10 cellular contexts compared by ENCODE assay signal in the genomic region with DNA sequence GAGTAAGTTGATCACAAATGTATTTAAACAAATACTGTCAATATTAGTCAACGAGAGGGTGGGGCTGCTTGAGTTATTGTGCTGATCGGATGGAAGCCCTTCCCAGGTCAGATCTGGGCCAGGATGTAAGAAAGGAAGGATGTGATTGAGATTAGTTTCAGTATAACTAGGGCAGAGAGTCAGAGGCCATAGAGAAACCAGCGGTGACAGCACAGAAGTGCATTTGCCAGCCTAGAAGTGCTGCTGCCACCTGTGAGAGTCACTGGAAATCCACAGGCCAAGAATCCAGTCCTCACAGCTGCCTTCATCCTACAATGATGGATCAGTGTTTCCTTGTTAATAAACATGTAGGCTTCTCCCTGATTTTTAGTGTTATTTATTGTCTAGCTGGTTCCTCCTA. TPM values are rescaled to one million over a fixed set of nuclear protein-coding genes. Genes with fewer than 3 reads are reported as not detected.
DNase-seq lines count a peak whose midpoint lies in the region; ATAC-seq, FAIRE-seq and TF ChIP-seq lines count a peak whose summit lies in the region.
"Had no signal": no experiment of that assay in that cellular context is flagged by ENCODE, and none has a peak within 500 bp of the region (broad histone marks: within the 10 kb centered on the region; RNA-seq: fewer than 3 reads in every experiment).

No MANE protein-coding gene starts in this region.

- peaks cover 5% of the 10 kb centered on the region; the same call in 1 of the 2 replicates for H3K9me3 ChIP-seq in HUES6 (ENCODE audit: control insufficient read depth, insufficient read depth, low read depth, low read length)
- no peaks in the 10 kb centered on the region for H3K9me3 ChIP-seq in endothelial cell of umbilical vein (replicated peaks; ENCODE audit: control insufficient read depth, insufficient read depth, low read length)
- H3K9me3 ChIP-seq in osteoblast (ENCODE audit: low read depth, low read length): no peaks in the 10 kb centered on the region
- H3K9me3 ChIP-seq: neutrophil, vagina had no signal

- intact Hi-C loops in Calu3 (cut with micrococcal nuclease; ENCODE audit: unreplicated experiment) (loop anchor here (1.0 to 10.0 kb wide), 2 partner anchors 137 to 344 kb away; no protein-coding TSS in a partner anchor), endothelial cell of umbilical vein (cut with micrococcal nuclease) (loop anchor here (1.0 to 5.0 kb wide), 7 partner anchors 94 to 1388 kb away; no protein-coding TSS in a partner anchor)

- H3K27me3 ChIP-seq in HUES6 (ENCODE audit: control insufficient read depth, insufficient read depth, low read length) (no peaks in the 10 kb centered on the region), endothelial cell of umbilical vein (ENCODE audit: control insufficient read depth in 2 of 2, insufficient read depth in 2 of 2, low read length in 2 of 2) (peaks cover 0 to 2% of the 10 kb centered on the region in 2 experiments), osteoblast (ENCODE audit: insufficient read depth, low read length) (no peaks in the 10 kb centered on the region)
- H3K27me3 ChIP-seq: neutrophil, vagina had no signal

- no peak for FAIRE-seq in endothelial cell of umbilical vein (lab: Jason Lieb, UNC)

- H3K4me1 ChIP-seq in HUES6 (ENCODE audit: control insufficient read depth, insufficient read depth, low read length): peaks cover 7% of the 10 kb centered on the region
- H3K4me1 ChIP-seq in endothelial cell of umbilical vein (ENCODE audit: control insufficient read depth, extremely low read depth, insufficient read depth, low read length): peaks cover 10% of the 10 kb centered on the region
- H3K4me1 ChIP-seq in osteoblast (ENCODE audit: insufficient read depth, low read length): no peaks in the 10 kb centered on the region
- H3K4me1 ChIP-seq: vagina had no signal

- peak overlapping the region; percentile 17 for H3K9ac ChIP-seq in HUES6 (ENCODE audit: low read length)
- H3K9ac ChIP-seq in endothelial cell of umbilical vein (replicated peaks; ENCODE audit: extremely low read depth, insufficient read depth, low read length): no peak overlapping the region

- H3K36me3 ChIP-seq in HUES6 (ENCODE audit: control insufficient read depth, insufficient read depth, low read length): no peaks in the 10 kb centered on the region
- H3K36me3 ChIP-seq in endothelial cell of umbilical vein (ENCODE audit: control insufficient read depth in 2 of 2, extremely low read depth in 1 of 2, insufficient read depth in 2 of 2, low read length in 2 of 2): no peaks in the 10 kb centered on the region
- no peaks in the 10 kb centered on the region for H3K36me3 ChIP-seq in osteoblast (ENCODE audit: insufficient read depth, low read length)
- H3K36me3 ChIP-seq: neutrophil, vagina had no signal

- no peaks in the 10 kb centered on the region for H3K9me3 Mint-ChIP-seq in Calu3 (ENCODE audit: low read depth, unreplicated experiment)

- no peaks in the 10 kb centered on the region for H3K36me3 Mint-ChIP-seq in Calu3 (ENCODE audit: insufficient read depth, unreplicated experiment)

- TF ChIP-seq CTCF in Calu3 (IDR thresholded peaks at IDR 0.05; ENCODE audit: unreplicated experiment) (no peak), endothelial cell of umbilical vein (IDR thresholded peaks at IDR 0.05; ENCODE audit: extremely low read depth in 1 of 2, insufficient read depth in 1 of 2, low read depth in 1 of 2, low read length in 2 of 2) (no peak), osteoblast (IDR thresholded peaks at IDR 0.05; ENCODE audit: extremely low read depth, low read depth, low read length) (no peak), GM10266 (IDR thresholded peaks at IDR 0.05; ENCODE audit: control insufficient read depth, insufficient read depth, low read depth, missing control alignments) (no peak)

- CTCF ChIA-PET in Calu3 (lab: Charles Lee): interaction anchor here (0.5 to 1.2 kb wide), 6 partner anchors 8 to 170 kb away, joined by 3 to 12 read pairs (median 3); no protein-coding TSS in a partner anchor
- CTCF ChIA-PET in endothelial cell of umbilical vein (lab: Charles Lee): interaction anchor here (0.5 to 5.7 kb wide), 45 partner anchors 8 to 1429 kb away, joined by 3 to 173 read pairs (median 5); partner anchors contain the start of genes FERMT2, GNPNAT1, GPR137C and STYX

- H3K79me2 ChIP-seq in endothelial cell of umbilical vein (ENCODE audit: control insufficient read depth, insufficient read depth, low read length) (no peaks in the 10 kb centered on the region), osteoblast (ENCODE audit: insufficient read depth, low read length) (no peaks in the 10 kb centered on the region)

- TF ChIP-seq POLR2A in endothelial cell of umbilical vein (IDR thresholded peaks at IDR 0.05; ENCODE audit: low read depth, low read length): no peak

- DNase-seq in Calu3: peak; percentile 22
- DNase-seq in endothelial cell of umbilical vein (ENCODE audit: low read depth, low spot score): peak; percentile 42
- DNase-seq in osteoblast (ENCODE audit: insufficient read length, low spot score, missing footprints): no peak
- no peak for DNase-seq in GM10266 (ENCODE audit: extremely low spot score)
- no peak for DNase-seq in NCI-H2107 (lab: John Stamatoyannopoulos, UW)

- BruUV-seq in Calu3 (replicated peaks; lab: Mats Ljungman, UMichigan): no TSS peak
- BruUV-seq in endothelial cell of umbilical vein (replicated peaks; lab: Mats Ljungman, UMichigan): no TSS peak

- peaks cover 18% of the 10 kb centered on the region for H3K4me1 Mint-ChIP-seq in Calu3 (ENCODE audit: low read depth, unreplicated experiment)

- ATAC-seq in HG03025 (IDR thresholded peaks at IDR 0.05; ENCODE audit: low FRiP score, unreplicated experiment) (no peak), HG02938 (IDR thresholded peaks at IDR 0.05; ENCODE audit: unreplicated experiment) (no peak)

- H4K20me1 ChIP-seq in endothelial cell of umbilical vein (replicated peaks; ENCODE audit: control insufficient read depth, extremely low read depth, insufficient read depth, low read length): no peaks in the 10 kb centered on the region
- H4K20me1 ChIP-seq in osteoblast (ENCODE audit: insufficient read depth, low read length): no peaks in the 10 kb centered on the region

- H3K27ac ChIP-seq in HUES6 (ENCODE audit: low read depth, low read length) (no peak overlapping the region), endothelial cell of umbilical vein (ENCODE audit: insufficient read depth, low read depth, low read length) (no peak overlapping the region), osteoblast (ENCODE audit: low read depth, low read length) (no peak overlapping the region)
- H3K27ac ChIP-seq: neutrophil, vagina had no signal

- H3K27me3 Mint-ChIP-seq in Calu3 (ENCODE audit: unreplicated experiment): no peaks in the 10 kb centered on the region

- H2AFZ ChIP-seq in endothelial cell of umbilical vein (ENCODE audit: low read depth, low read length): peak overlapping the region; percentile 45
- H2AFZ ChIP-seq in osteoblast (ENCODE audit: low read length): peak overlapping the region; percentile 48

- no peaks in the 10 kb centered on the region for H3K9me1 ChIP-seq in endothelial cell of umbilical vein (replicated peaks; ENCODE audit: control insufficient read depth, extremely low read depth, insufficient read depth, low read length)

- H3K27ac Mint-ChIP-seq in Calu3 (ENCODE audit: unreplicated experiment): no peak overlapping the region

- H3K4me3 ChIP-seq in HUES6 (ENCODE audit: low read depth, low read length) (no peak overlapping the region), endothelial cell of umbilical vein (replicated peaks in 1 of 3; ENCODE audit: insufficient read depth in 1 of 3, low read depth in 1 of 3, low read length in 3 of 3) (no peak overlapping the region), osteoblast (ENCODE audit: insufficient read depth, low read length) (no peak overlapping the region)
- H3K4me3 ChIP-seq: vagina had no signal

- H3K4me3 Mint-ChIP-seq in Calu3 (ENCODE audit: low read depth, unreplicated experiment): no peak overlapping the region

- H3K4me2 ChIP-seq in endothelial cell of umbilical vein (ENCODE audit: insufficient read depth, low read length): peak overlapping the region; percentile 31
- H3K4me2 ChIP-seq in osteoblast (ENCODE audit: insufficient read depth, low read length): no peak overlapping the region

- POLR2A ChIA-PET in endothelial cell of umbilical vein (lab: Charles Lee): interaction anchor here (1.3 kb wide), 1 partner anchor 135 kb away, joined by 4 read pairs; no protein-coding TSS in a partner anchor

- dilution Hi-C loops in endothelial cell of umbilical vein (cut with MboI; ENCODE audit: extremely low pct_ligation_motif_present, low sequenced_read_pairs): no loop called here

TF ChIP-seq in endothelial cell of umbilical vein, 7 proteins besides CTCF, POLR2A, EP300 and RAD21:
- TF ChIP-seq, protein P1, sequence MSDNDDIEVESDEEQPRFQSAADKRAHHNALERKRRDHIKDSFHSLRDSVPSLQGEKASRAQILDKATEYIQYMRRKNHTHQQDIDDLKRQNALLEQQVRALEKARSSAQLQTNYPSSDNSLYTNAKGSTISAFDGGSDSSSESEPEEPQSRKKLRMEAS (IDR thresholded peaks at IDR 0.05; ENCODE audit: insufficient read depth, insufficient read length): no peak
- TF ChIP-seq MYC (IDR thresholded peaks at IDR 0.05; ENCODE audit: low read depth, low read length) (no peak), POLR2AphosphoS5 (IDR thresholded peaks at IDR 0.05; ENCODE audit: insufficient read depth, low read depth, low read length) (peak; percentile 15), GATA2 (IDR thresholded peaks at IDR 0.05; ENCODE audit: insufficient read depth, insufficient read length, low read depth, low read length) (peak; percentile 62), JUN (IDR thresholded peaks at IDR 0.05; ENCODE audit: borderline replicate concordance, insufficient read depth, insufficient read length, low read depth) (no peak), EZH2 (IDR thresholded peaks at IDR 0.05; ENCODE audit: borderline replicate concordance, low read depth, low read length, severe bottlenecking) (no peak), FOS (IDR thresholded peaks at IDR 0.05; ENCODE audit: borderline replicate concordance, insufficient read depth, low read length) (no peak)

RNA-seq across cellular contexts. Expression of gene FERMT2, which starts 9.8 kb away (rescaled TPM):
- total RNA-seq in Calu3 (2022) (21.0 and 21.6 TPM in 2 replicates), endothelial cell of umbilical vein (108 and 113 TPM in 2 replicates), osteoblast (220 and 280 TPM in 2 replicates)
- 45.8 and 58.7 TPM in 2 replicates for polyA plus RNA-seq in endothelial cell of umbilical vein
- 80.7 and 86.2 TPM in 2 replicates for polyA plus RNA-seq in endothelial cell of umbilical vein (2011; cell fraction: cytosol; rRNA removed)
- 120 and 122 TPM in 2 replicates for polyA plus RNA-seq in endothelial cell of umbilical vein (2011; cell fraction: nucleus; rRNA removed)
- 54.9 and 72.5 TPM in 2 replicates for polyA plus RNA-seq in endothelial cell of umbilical vein (2012)
- polyA minus RNA-seq in endothelial cell of umbilical vein: 56.4 and 78.9 TPM in 2 replicates
- polyA minus RNA-seq in endothelial cell of umbilical vein (2011; cell fraction: cytosol; rRNA and poly(A)+ RNA removed): 67.2 TPM
- 60.6 and 82.6 TPM in 2 replicates for polyA minus RNA-seq in endothelial cell of umbilical vein (2011; cell fraction: nucleus; rRNA and poly(A)+ RNA removed)

Comparison
In these comparisons a context has a peak if more than half of its experiments do, and no peak if none do; other contexts are left out.
1. DNase-seq: peak in Calu3 (single experiment) and endothelial cell of umbilical vein (single experiment); none in osteoblast (single experiment), GM10266 (single experiment) and NCI-H2107 (single experiment).